8 cellular contexts compared by ENCODE assay signal in the genomic region with DNA sequence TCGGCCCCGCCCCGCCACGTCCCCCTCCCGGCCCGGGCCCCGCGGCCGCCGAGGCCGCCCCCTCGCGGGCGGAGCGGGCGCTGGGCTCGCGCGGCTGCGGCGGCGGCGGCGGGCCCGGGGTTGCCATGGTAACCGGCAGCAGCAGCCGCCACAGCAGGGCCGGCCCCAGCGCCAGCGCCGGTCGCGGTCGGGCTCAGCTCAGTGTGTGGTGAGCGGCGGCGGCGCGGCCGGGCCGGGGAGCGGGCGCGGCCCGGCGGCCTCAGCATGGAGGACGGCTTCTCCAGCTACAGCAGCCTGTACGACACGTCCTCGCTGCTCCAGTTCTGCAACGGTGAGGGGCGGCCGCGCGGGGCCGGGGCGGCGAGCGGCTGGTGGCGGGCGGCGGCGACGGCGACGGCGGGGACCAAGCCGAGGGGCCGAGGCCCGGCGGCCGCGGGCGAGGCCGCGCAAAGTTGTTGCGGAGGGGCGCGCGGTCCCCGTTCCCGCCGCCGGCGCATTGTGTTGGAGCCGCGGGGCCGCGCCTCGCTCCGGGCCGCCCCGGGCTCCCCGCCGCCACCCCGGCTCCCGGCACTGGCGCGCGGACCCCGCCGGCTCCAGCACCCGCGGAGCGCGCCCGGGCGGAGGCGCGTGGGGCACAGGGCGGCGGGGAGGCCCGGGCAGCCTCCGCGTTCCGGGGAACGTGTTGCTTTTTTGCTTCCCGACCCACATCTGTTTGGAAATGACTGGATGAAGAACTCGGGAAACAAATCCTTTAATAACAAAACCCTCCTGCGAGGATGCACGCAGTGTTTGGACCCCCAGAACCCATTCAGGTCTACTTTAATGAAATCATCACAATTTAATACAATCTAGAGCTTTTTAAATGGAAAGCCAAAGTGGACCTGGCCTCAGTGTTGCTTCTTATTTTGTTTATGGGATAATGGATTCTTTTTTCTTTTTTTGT. TPM values are rescaled to one million over a fixed set of nuclear protein-coding genes. Genes with fewer than 3 reads are reported as not detected.
DNase-seq lines count a peak whose midpoint lies in the region; ATAC-seq, FAIRE-seq and TF ChIP-seq lines count a peak whose summit lies in the region.

A gene with protein sequence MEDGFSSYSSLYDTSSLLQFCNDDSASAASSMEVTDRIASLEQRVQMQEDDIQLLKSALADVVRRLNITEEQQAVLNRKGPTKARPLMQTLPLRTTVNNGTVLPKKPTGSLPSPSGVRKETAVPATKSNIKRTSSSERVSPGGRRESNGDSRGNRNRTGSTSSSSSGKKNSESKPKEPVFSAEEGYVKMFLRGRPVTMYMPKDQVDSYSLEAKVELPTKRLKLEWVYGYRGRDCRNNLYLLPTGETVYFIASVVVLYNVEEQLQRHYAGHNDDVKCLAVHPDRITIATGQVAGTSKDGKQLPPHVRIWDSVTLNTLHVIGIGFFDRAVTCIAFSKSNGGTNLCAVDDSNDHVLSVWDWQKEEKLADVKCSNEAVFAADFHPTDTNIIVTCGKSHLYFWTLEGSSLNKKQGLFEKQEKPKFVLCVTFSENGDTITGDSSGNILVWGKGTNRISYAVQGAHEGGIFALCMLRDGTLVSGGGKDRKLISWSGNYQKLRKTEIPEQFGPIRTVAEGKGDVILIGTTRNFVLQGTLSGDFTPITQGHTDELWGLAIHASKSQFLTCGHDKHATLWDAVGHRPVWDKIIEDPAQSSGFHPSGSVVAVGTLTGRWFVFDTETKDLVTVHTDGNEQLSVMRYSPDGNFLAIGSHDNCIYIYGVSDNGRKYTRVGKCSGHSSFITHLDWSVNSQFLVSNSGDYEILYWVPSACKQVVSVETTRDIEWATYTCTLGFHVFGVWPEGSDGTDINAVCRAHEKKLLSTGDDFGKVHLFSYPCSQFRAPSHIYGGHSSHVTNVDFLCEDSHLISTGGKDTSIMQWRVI (plus strand): TSS at position 201 of the 943 bp plus-strand sequence. CDS start 64 bp downstream, at position 265.

- no peak for FAIRE-seq in D721Med (lab: Jason Lieb, UNC)

- peaks cover 28% of the 10 kb centered on the region for H3K4me1 Mint-ChIP-seq in activated naive CD8-positive, alpha-beta T cell (ENCODE audit: low read depth)

- H3K9me3 ChIP-seq in HUES64 (ENCODE audit: insufficient read depth, low read depth, low read length) (no peaks in the 10 kb centered on the region), SK-N-MC (ENCODE audit: low read depth, low read length) (peaks cover 3% of the 10 kb centered on the region; the same call in 1 of the 2 replicates), osteoblast (ENCODE audit: low read depth, low read length) (no peaks in the 10 kb centered on the region)

- no peak within 1 kb of the TSS; the same call in 1 of the 2 replicates for H3K27ac ChIP-seq in HUES64 (ENCODE audit: low read depth, low read length)
- peak within 1 kb of the TSS; percentile 70 for H3K27ac ChIP-seq in SK-N-MC
- peak within 1 kb of the TSS; percentile 77 for H3K27ac ChIP-seq in osteoblast (ENCODE audit: low read depth, low read length)

- H3K27me3 ChIP-seq in HUES64 (ENCODE audit: insufficient read depth, low read length) (peaks cover 7% of the 10 kb centered on the region; the same call in 1 of the 2 replicates), osteoblast (ENCODE audit: insufficient read depth, low read length) (no peaks in the 10 kb centered on the region)

- H3K79me2 ChIP-seq in osteoblast (ENCODE audit: insufficient read depth, low read length) = peaks cover 39% of the 10 kb centered on the region

- TF ChIP-seq CTCF in D721Med (IDR thresholded peaks at IDR 0.05; ENCODE audit: insufficient read depth, missing control alignments) (peak; percentile 7), osteoblast (IDR thresholded peaks at IDR 0.05; ENCODE audit: extremely low read depth, low read depth, low read length) (no peak)

- DNase-seq in D721Med (ENCODE audit: insufficient read length, low spot score) (peak; percentile 89), SK-N-MC (ENCODE audit: low read depth, low spot score) (no peak), glomerular endothelial cell (ENCODE audit: extremely low read depth, low read depth, low spot score) (no peak), osteoblast (ENCODE audit: insufficient read length, low spot score, missing footprints) (peak; percentile 100), superior temporal gyrus (ENCODE audit: extremely low spot score) (peak; percentile 76)

- under 1% methylated on average over 121 of the region's 121 CpGs for WGBS in HUES64

- H3K4me3 ChIP-seq in HUES64 (ENCODE audit: low read length) (peak within 1 kb of the TSS; percentile 80), SK-N-MC (peak within 1 kb of the TSS; percentile 83), osteoblast (ENCODE audit: insufficient read depth, low read length) (peak within 1 kb of the TSS; percentile 79)

- no peaks in the 10 kb centered on the region for H3K36me3 Mint-ChIP-seq in activated naive CD8-positive, alpha-beta T cell

- H3K36me3 ChIP-seq in HUES64 (ENCODE audit: insufficient read depth, low read length) = no peaks in the 10 kb centered on the region
- peaks cover 11% of the 10 kb centered on the region; the same call in 1 of the 2 replicates for H3K36me3 ChIP-seq in SK-N-MC (ENCODE audit: insufficient read depth, low read length)
- no peaks in the 10 kb centered on the region for H3K36me3 ChIP-seq in osteoblast (ENCODE audit: insufficient read depth, low read length)

- peaks cover 21% of the 10 kb centered on the region for H3K27me3 Mint-ChIP-seq in activated naive CD8-positive, alpha-beta T cell

- peaks cover 19% of the 10 kb centered on the region for H4K20me1 ChIP-seq in osteoblast (ENCODE audit: insufficient read depth, low read length)

- H3K4me2 ChIP-seq in osteoblast (ENCODE audit: insufficient read depth, low read length) = peak within 1 kb of the TSS; percentile 91

- peak within 1 kb of the TSS; percentile 93 for H2AFZ ChIP-seq in osteoblast (ENCODE audit: low read length)

- H3K9ac ChIP-seq in HUES64 (ENCODE audit: low read depth, low read length) (peak within 1 kb of the TSS; percentile 78), SK-N-MC (ENCODE audit: insufficient read length) (peak within 1 kb of the TSS; percentile 73)

- H3K9me3 Mint-ChIP-seq in activated naive CD8-positive, alpha-beta T cell (ENCODE audit: low read depth) = no peaks in the 10 kb centered on the region

- peaks cover 15% of the 10 kb centered on the region for H3K4me1 ChIP-seq in HUES64 (ENCODE audit: insufficient read depth, low read length)
- peaks cover 21% of the 10 kb centered on the region for H3K4me1 ChIP-seq in osteoblast (ENCODE audit: insufficient read depth, low read length)

- peak; percentile 84 for ATAC-seq in GM21447 (IDR thresholded peaks at IDR 0.05; ENCODE audit: unreplicated experiment)

- H3K27ac Mint-ChIP-seq in activated naive CD8-positive, alpha-beta T cell = no peak within 1 kb of the TSS

- peak within 1 kb of the TSS; percentile 82 for H3K4me3 Mint-ChIP-seq in activated naive CD8-positive, alpha-beta T cell

RNA-seq across cellular contexts. Expression of the gene that starts here (rescaled TPM):
- 16.4 TPM for polyA plus RNA-seq in HUES64 (2013, experiment 1 of 2)
- 19.3 TPM for polyA plus RNA-seq in HUES64 (2013, experiment 2 of 2)
- total RNA-seq in glomerular endothelial cell (33.7 and 42.0 TPM in 2 replicates), osteoblast (38.0 and 46.7 TPM in 2 replicates)

Comparison
In these comparisons a context has a peak if more than half of its experiments do, and no peak if none do; other contexts are left out.
1. DNase-seq: peak in D721Med (single experiment), osteoblast (single experiment) and superior temporal gyrus (single experiment); none in SK-N-MC (single experiment) and glomerular endothelial cell (single experiment).
2. Peak in every context shown above with its lines, with median percentiles within 50 percentile points of each other: H3K4me3 ChIP-seq.